In the genomic region with DNA sequence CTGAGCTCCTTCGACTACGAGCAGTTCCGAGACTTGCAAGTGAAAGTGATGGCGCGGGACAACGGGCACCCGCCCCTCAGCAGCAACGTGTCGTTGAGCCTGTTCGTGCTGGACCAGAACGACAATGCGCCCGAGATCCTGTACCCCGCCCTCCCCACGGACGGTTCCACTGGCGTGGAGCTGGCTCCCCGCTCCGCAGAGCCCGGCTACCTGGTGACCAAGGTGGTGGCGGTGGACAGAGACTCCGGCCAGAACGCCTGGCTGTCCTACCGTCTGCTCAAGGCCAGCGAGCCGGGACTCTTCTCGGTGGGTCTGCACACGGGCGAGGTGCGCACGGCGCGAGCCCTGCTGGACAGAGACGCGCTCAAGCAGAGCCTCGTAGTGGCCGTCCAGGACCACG, we compare ENCODE assay signal across 2 cellular contexts. TPM values are rescaled to one million over a fixed set of nuclear protein-coding genes. Genes with fewer than 3 reads are reported as not detected.
"Had no signal": no experiment of that assay in that cellular context is flagged by ENCODE, and none has a peak within 500 bp of the region (broad histone marks: within the 10 kb centered on the region; RNA-seq: fewer than 3 reads in every experiment).

No MANE protein-coding gene starts in this region.

RNA-seq across cellular contexts. Expression of gene PCDHGA12, which starts 2.0 kb away (rescaled TPM):
- total RNA-seq: activated CD4-positive, alpha-beta memory T cell treated with anti-CD3 and anti-CD28 coated beads, Interleukin-2, amount 10 ng/mL, durations not matched to agents 7 days and 5 days had no signal
- polyA plus RNA-seq: naive thymus-derived CD4-positive, alpha-beta T cell had no signal

RNA-seq across cellular contexts. Expression of gene PCDHGA11, which starts 11.5 kb away (rescaled TPM):
- total RNA-seq: activated CD4-positive, alpha-beta memory T cell treated with anti-CD3 and anti-CD28 coated beads, Interleukin-2, amount 10 ng/mL, durations not matched to agents 7 days and 5 days had no signal
- polyA plus RNA-seq: naive thymus-derived CD4-positive, alpha-beta T cell had no signal

RNA-seq across cellular contexts. Expression of gene PCDHGB7, which starts 14.8 kb away (rescaled TPM):
- polyA plus RNA-seq: naive thymus-derived CD4-positive, alpha-beta T cell had no signal

RNA-seq across cellular contexts. Expression of gene PCDHGB6, which starts 24.5 kb away (rescaled TPM):
- total RNA-seq: activated CD4-positive, alpha-beta memory T cell treated with anti-CD3 and anti-CD28 coated beads, Interleukin-2, amount 10 ng/mL, durations not matched to agents 7 days and 5 days had no signal
